Comparison of ENCODE assay signal across 21 cellular contexts in genomic region chr11:102528618-102529017, GRCh38. TPM values are rescaled to one million over a fixed set of nuclear protein-coding genes. Genes with fewer than 3 reads are reported as not detected.
"Had no signal": no experiment of that assay in that cellular context is flagged by ENCODE, and none has a peak within 500 bp of the region (broad histone marks: within the 10 kb centered on the region; RNA-seq: fewer than 3 reads in every experiment).

No MANE protein-coding gene starts in this region.

- H3K4me3 ChIP-seq: gastroesophageal sphincter, heart right ventricle, left lung, thyroid gland had no signal

- H3K36me3 Mint-ChIP-seq: activated naive CD4-positive, alpha-beta T cell treated with anti-CD3 and anti-CD28 coated beads, Interleukin-2, amount 50 U/mL, for 72 hours; natural killer cell; stimulated activated memory B cell treated with anti-CD40 and anti-IgM and Interleukin-4, amounts not matched to agents 10 μg/mL and 1 μg/mL and 100 μg/mL, for 72 hours; WTC11 had no signal

- H3K27ac ChIP-seq: epithelial cell of prostate, gastroesophageal sphincter, heart right ventricle, left lung, thyroid gland had no signal

- H3K36me3 ChIP-seq: gastroesophageal sphincter, heart right ventricle, left lung, thyroid gland had no signal

- H3K4me3 Mint-ChIP-seq: activated CD4-positive, alpha-beta memory T cell treated with anti-CD3 and anti-CD28 coated beads, Interleukin-2, amount 10 ng/mL, durations not matched to agents 7 days and 5 days; activated T-cell treated with anti-CD3 and anti-CD28 coated beads, Interleukin-2, amount 50 U/mL, for 24 hours; dendritic cell treated with granulocyte-macrophage colony-stimulating factor and Interleukin-4, amounts not matched to agents 40 ng/mL and 50 ng/mL, for 4 days; natural killer cell; stimulated activated memory B cell treated with anti-CD40 and anti-IgM and Interleukin-4, amounts not matched to agents 10 μg/mL and 1 μg/mL and 100 μg/mL, for 72 hours; WTC11 had no signal

- H3K9me3 Mint-ChIP-seq: activated CD4-positive, alpha-beta memory T cell treated with anti-CD3 and anti-CD28 coated beads, Interleukin-2, amount 10 ng/mL, durations not matched to agents 7 days and 5 days; activated naive CD4-positive, alpha-beta T cell treated with anti-CD3 and anti-CD28 coated beads, Interleukin-2, amount 50 U/mL, for 72 hours; activated T-cell treated with anti-CD3 and anti-CD28 coated beads, Interleukin-2, amount 50 U/mL, for 24 hours; dendritic cell treated with granulocyte-macrophage colony-stimulating factor and Interleukin-4, amounts not matched to agents 40 ng/mL and 50 ng/mL, for 4 days; natural killer cell; stimulated activated memory B cell treated with anti-CD40 and anti-IgM and Interleukin-4, amounts not matched to agents 10 μg/mL and 1 μg/mL and 100 μg/mL, for 72 hours; WTC11 had no signal

- DNase-seq: activated CD4-positive, alpha-beta memory T cell treated with anti-CD3 and anti-CD28 coated beads, Interleukin-2, amount 10 ng/mL, durations not matched to agents 7 days and 5 days; activated CD4-positive, alpha-beta T cell treated with anti-CD3 and anti-CD28 coated beads for 4 hours; activated T-cell treated with anti-CD3 and anti-CD28 coated beads, Interleukin-2, amount 50 U/mL, for 24 hours; amygdala; cerebellar nuclear complex; effector memory CD4-positive, alpha-beta T cell; heart right ventricle; left lung; natural killer cell; nucleus accumbens; posterior cingulate gyrus; stimulated activated CD4-positive, alpha-beta T cell treated with anti-CD3 and anti-CD28 coated beads, Interleukin-2, amount 100 ng/mL, for 48 hours; thyroid gland had no signal

- H3K27me3 Mint-ChIP-seq: dendritic cell treated with granulocyte-macrophage colony-stimulating factor and Interleukin-4, amounts not matched to agents 40 ng/mL and 50 ng/mL, for 4 days; stimulated activated memory B cell treated with anti-CD40 and anti-IgM and Interleukin-4, amounts not matched to agents 10 μg/mL and 1 μg/mL and 100 μg/mL, for 72 hours had no signal

- H3K27ac Mint-ChIP-seq: activated CD4-positive, alpha-beta memory T cell treated with anti-CD3 and anti-CD28 coated beads, Interleukin-2, amount 10 ng/mL, durations not matched to agents 7 days and 5 days; activated naive CD4-positive, alpha-beta T cell treated with anti-CD3 and anti-CD28 coated beads, Interleukin-2, amount 50 U/mL, for 72 hours; activated T-cell treated with anti-CD3 and anti-CD28 coated beads, Interleukin-2, amount 50 U/mL, for 24 hours; dendritic cell treated with granulocyte-macrophage colony-stimulating factor and Interleukin-4, amounts not matched to agents 40 ng/mL and 50 ng/mL, for 4 days; natural killer cell; stimulated activated memory B cell treated with anti-CD40 and anti-IgM and Interleukin-4, amounts not matched to agents 10 μg/mL and 1 μg/mL and 100 μg/mL, for 72 hours; WTC11 had no signal

- ATAC-seq: activated naive CD4-positive, alpha-beta T cell treated with anti-CD3 and anti-CD28 coated beads, Interleukin-2, amount 50 U/mL, for 72 hours; gastroesophageal sphincter; heart right ventricle; left lung; natural killer cell; stimulated activated memory B cell treated with anti-CD40 and anti-IgM and Interleukin-4, amounts not matched to agents 10 μg/mL and 1 μg/mL and 100 μg/mL, for 72 hours; WTC11 had no signal

- H3K9me3 ChIP-seq: gastroesophageal sphincter, heart right ventricle, left lung, thyroid gland had no signal

- H3K4me1 Mint-ChIP-seq: activated CD4-positive, alpha-beta memory T cell treated with anti-CD3 and anti-CD28 coated beads, Interleukin-2, amount 10 ng/mL, durations not matched to agents 7 days and 5 days; natural killer cell; stimulated activated memory B cell treated with anti-CD40 and anti-IgM and Interleukin-4, amounts not matched to agents 10 μg/mL and 1 μg/mL and 100 μg/mL, for 72 hours had no signal

- H3K4me1 ChIP-seq: gastroesophageal sphincter, heart right ventricle, left lung, thyroid gland had no signal

- H3K27me3 ChIP-seq: gastroesophageal sphincter, left lung, thyroid gland had no signal

RNA-seq across cellular contexts. Expression of gene MMP7, which starts 1.9 kb away (rescaled TPM):
- total RNA-seq: activated CD4-positive, alpha-beta memory T cell treated with anti-CD3 and anti-CD28 coated beads, Interleukin-2, amount 10 ng/mL, durations not matched to agents 7 days and 5 days; activated naive CD4-positive, alpha-beta T cell treated with anti-CD3 and anti-CD28 coated beads, Interleukin-2, amount 50 U/mL, for 72 hours; natural killer cell; skeletal muscle tissue; T-helper 2 cell treated with Interferon-gamma antibody and Interleukin-4, amounts not matched to agents 100 ng/mL and 5 ng/mL, for 36 hours had no signal
